In genomic region chr2:20822535-20823490, GRCh38 we compare ENCODE assay signal across 8 cellular contexts. TPM values are rescaled to one million over a fixed set of nuclear protein-coding genes. Genes with fewer than 3 reads are reported as not detected.
DNase-seq lines count a peak whose midpoint lies in the region; ATAC-seq and TF ChIP-seq lines count a peak whose summit lies in the region.

Gene LDAH, minus strand, starts transcription at chr2:20823101. Its CDS starts 21,638 bp downstream, at chr2:20801463.

- intact Hi-C loops in spleen (cut with DNase I; ENCODE audit: low total_unique reads), result no loop called here

- H3K27ac ChIP-seq in caudate nucleus (ENCODE audit: low read depth, low read length) (peak within 1 kb of the TSS; percentile 30), spleen (peak within 1 kb of the TSS; percentile 84 to 98 (median 94))

- H3K36me3 ChIP-seq in spleen, result no peaks in the 10 kb centered on the region

- ATAC-seq in GM18909 (IDR thresholded peaks at IDR 0.05; ENCODE audit: poor library complexity, unreplicated experiment) (peak; percentile 95), HG03159 (IDR thresholded peaks at IDR 0.05; ENCODE audit: unreplicated experiment) (peak; percentile 97)

- no peak for TF ChIP-seq CTCF in spleen (IDR thresholded peaks at IDR 0.05 in 8 of 11, conservative IDR thresholded peaks at IDR 0.05 in 3 of 11)

- H3K9me3 ChIP-seq in spleen, result no peaks in the 10 kb centered on the region

- peaks cover 0 to 28% (median 18%) of the 10 kb centered on the region in 6 donors for H3K4me1 ChIP-seq in spleen

- DNase-seq in AG08395 (ENCODE audit: low spot score), result peak; percentile 93
- DNase-seq in NCI-H2227 treated with DMSO at 0.1 percent for 48 hours (lab: John Stamatoyannopoulos, UW), result peak; percentile 94
- DNase-seq in activated CD4-positive, CD25-positive, alpha-beta regulatory T cell (lab: John Stamatoyannopoulos, UW), result peak; percentile 65 to 76 (median 72)
- peak in 60 of 61 donors; percentile 5 to 92 (median 76) for DNase-seq in caudate nucleus (lab: John Stamatoyannopoulos, UW)
- peak; percentile 84 for DNase-seq in inferior parietal cortex (ENCODE audit: extremely low spot score)
- peak; percentile 95 for DNase-seq in spleen

- WGBS in spleen, 5 donors, result 0 to 1% (median 1%) methylated on average over 37 to 46 of the region's 46 CpGs

- peak in 1 of 3 donors; percentile 47 for TF ChIP-seq POLR2A in spleen (IDR thresholded peaks at IDR 0.05)

- peak within 1 kb of the TSS; percentile 64 to 91 (median 79) for H3K4me3 ChIP-seq in spleen

- no peaks in the 10 kb centered on the region for H3K27me3 ChIP-seq in spleen (replicated peaks in 1 of 7)

RNA-seq across cellular contexts. Expression of gene LDAH, which starts in this region (rescaled TPM):
- 10 to 100 TPM; 15.6 to 33.2 (median 22.1) TPM for total RNA-seq in spleen
- polyA plus RNA-seq in spleen, result 1 to 10 TPM; 5.8 to 9.5 (median 8.5) TPM

Comparison
In these comparisons a context has a peak if more than half of its experiments do, and no peak if none do; other contexts are left out.
1. Peak in every context shown above with its lines: DNase-seq, ATAC-seq, H3K4me3 ChIP-seq and H3K27ac ChIP-seq.